Comparison of ENCODE assay signal across 8 cellular contexts in genomic region chr12:96397756-96398421, GRCh38. TPM values are rescaled to one million over a fixed set of nuclear protein-coding genes. Genes with fewer than 3 reads are reported as not detected.
A peak's percentile ranks its signal among the peaks of the same experiment; 100 is the strongest.
DNase-seq lines count a peak whose midpoint lies in the region; ATAC-seq and TF ChIP-seq lines count a peak whose summit lies in the region.

No MANE protein-coding gene starts in this region.

- intact Hi-C loops in dendritic cell treated with granulocyte-macrophage colony-stimulating factor and Interleukin-4, amounts not matched to agents 40 ng/mL and 50 ng/mL, for 4 days (cut with micrococcal nuclease) = loop anchor here (5.0 kb wide), 2 partner anchors 46 to 361 kb away; partner anchors contain the start of gene LTA4H

- no peaks in the 10 kb centered on the region for H3K27me3 ChIP-seq in CD4-positive, CD25-positive, alpha-beta regulatory T cell (ENCODE audit: control insufficient read depth, insufficient read depth, low read length)

- no peak for DNase-seq in CD4-positive, CD25-positive, alpha-beta regulatory T cell
- DNase-seq in NB4 (ENCODE audit: low read depth) (no peak), NCI-H2081 (lab: John Stamatoyannopoulos, UW) (no peak), DMS79 treated with DMSO at 0.1 percent for 48 hours (lab: John Stamatoyannopoulos, UW) (no peak), NCI-H2171 treated with DMSO at 0.1 percent for 48 hours (lab: John Stamatoyannopoulos, UW) (no peak)

- peak overlapping the region; percentile 100 for H3K4me3 ChIP-seq in CD4-positive, CD25-positive, alpha-beta regulatory T cell (ENCODE audit: low read depth, low read length)
- peak overlapping the region; percentile 97 for H3K4me3 ChIP-seq in NB4 (ENCODE audit: low read depth, low read length)

- TF ChIP-seq CTCF in NB4 (IDR thresholded peaks at IDR 0.05; ENCODE audit: low read depth, low read length) (no peak), nephron (IDR thresholded peaks at IDR 0.05; ENCODE audit: unreplicated experiment in 3 of 3) (no peak)

- peak overlapping the region; percentile 89 to 99 (median 95) for H3K4me3 Mint-ChIP-seq in CD4-positive, CD25-positive, alpha-beta regulatory T cell
- peak overlapping the region; percentile 90 for H3K4me3 Mint-ChIP-seq in dendritic cell treated with granulocyte-macrophage colony-stimulating factor and Interleukin-4, amounts not matched to agents 40 ng/mL and 50 ng/mL, for 4 days
- H3K4me3 Mint-ChIP-seq in nephron = peak overlapping the region; percentile 90 to 98 (median 92)

- no peak for ATAC-seq in CD4-positive, CD25-positive, alpha-beta regulatory T cell (ENCODE audit: low read depth in 2 of 2)
- ATAC-seq in HG03457 (IDR thresholded peaks at IDR 0.05; ENCODE audit: unreplicated experiment) = no peak

- no peaks in the 10 kb centered on the region for H3K36me3 ChIP-seq in CD4-positive, CD25-positive, alpha-beta regulatory T cell (ENCODE audit: control insufficient read depth, insufficient read depth, low read length)

- H3K27ac Mint-ChIP-seq in CD4-positive, CD25-positive, alpha-beta regulatory T cell = peak overlapping the region in 2 of 3 donors; percentile 91 to 98
- H3K27ac Mint-ChIP-seq in dendritic cell treated with granulocyte-macrophage colony-stimulating factor and Interleukin-4, amounts not matched to agents 40 ng/mL and 50 ng/mL, for 4 days = peak overlapping the region; percentile 92
- H3K27ac Mint-ChIP-seq in nephron = peak overlapping the region; percentile 94 to 96 (median 95)

- H3K27me3 Mint-ChIP-seq in CD4-positive, CD25-positive, alpha-beta regulatory T cell = peaks cover 16% of the 10 kb centered on the region
- no peaks in the 10 kb centered on the region for H3K27me3 Mint-ChIP-seq in dendritic cell treated with granulocyte-macrophage colony-stimulating factor and Interleukin-4, amounts not matched to agents 40 ng/mL and 50 ng/mL, for 4 days
- no peaks in the 10 kb centered on the region for H3K27me3 Mint-ChIP-seq in nephron (ENCODE audit: low read depth)

- H3K27ac ChIP-seq in CD4-positive, CD25-positive, alpha-beta regulatory T cell (ENCODE audit: insufficient read depth, low read length, poor library complexity, severe bottlenecking) = peak overlapping the region; percentile 97

- H3K9me3 Mint-ChIP-seq in CD4-positive, CD25-positive, alpha-beta regulatory T cell = no peaks in the 10 kb centered on the region
- H3K9me3 Mint-ChIP-seq in dendritic cell treated with granulocyte-macrophage colony-stimulating factor and Interleukin-4, amounts not matched to agents 40 ng/mL and 50 ng/mL, for 4 days = no peaks in the 10 kb centered on the region
- H3K9me3 Mint-ChIP-seq in nephron = no peaks in the 10 kb centered on the region

- peaks cover 36 to 65% (median 50%) of the 10 kb centered on the region in 4 donors for H3K4me1 Mint-ChIP-seq in CD4-positive, CD25-positive, alpha-beta regulatory T cell
- H3K4me1 Mint-ChIP-seq in dendritic cell treated with granulocyte-macrophage colony-stimulating factor and Interleukin-4, amounts not matched to agents 40 ng/mL and 50 ng/mL, for 4 days (ENCODE audit: low read depth) = peaks cover 21% of the 10 kb centered on the region
- peaks cover 39% of the 10 kb centered on the region for H3K4me1 Mint-ChIP-seq in nephron

- no peak for TF ChIP-seq POLR2A in NB4 (IDR thresholded peaks at IDR 0.05; ENCODE audit: extremely low read depth, insufficient read length)

- no peaks in the 10 kb centered on the region for H3K36me3 Mint-ChIP-seq in CD4-positive, CD25-positive, alpha-beta regulatory T cell
- peaks cover 13% of the 10 kb centered on the region for H3K36me3 Mint-ChIP-seq in dendritic cell treated with granulocyte-macrophage colony-stimulating factor and Interleukin-4, amounts not matched to agents 40 ng/mL and 50 ng/mL, for 4 days (ENCODE audit: low read depth)
- H3K36me3 Mint-ChIP-seq in nephron (ENCODE audit: low read depth) = no peaks in the 10 kb centered on the region

- H3K4me1 ChIP-seq in CD4-positive, CD25-positive, alpha-beta regulatory T cell (ENCODE audit: control insufficient read depth, insufficient read depth, low read length, poor library complexity, severe bottlenecking) = peaks cover 32% of the 10 kb centered on the region

- no peaks in the 10 kb centered on the region for H3K9me3 ChIP-seq in CD4-positive, CD25-positive, alpha-beta regulatory T cell (ENCODE audit: control insufficient read depth in 2 of 2, low read length in 2 of 2)

RNA-seq across cellular contexts. Expression of gene CDK17, which starts 2.4 kb away (rescaled TPM):
- total RNA-seq in CD4-positive, CD25-positive, alpha-beta regulatory T cell = 120 TPM
- polyA plus RNA-seq in CD4-positive, CD25-positive, alpha-beta regulatory T cell = 10 to 100 TPM; 21.6 to 33.5 (median 24.6) TPM
